1 cellular context compared by ENCODE assay signal in the genomic region with DNA sequence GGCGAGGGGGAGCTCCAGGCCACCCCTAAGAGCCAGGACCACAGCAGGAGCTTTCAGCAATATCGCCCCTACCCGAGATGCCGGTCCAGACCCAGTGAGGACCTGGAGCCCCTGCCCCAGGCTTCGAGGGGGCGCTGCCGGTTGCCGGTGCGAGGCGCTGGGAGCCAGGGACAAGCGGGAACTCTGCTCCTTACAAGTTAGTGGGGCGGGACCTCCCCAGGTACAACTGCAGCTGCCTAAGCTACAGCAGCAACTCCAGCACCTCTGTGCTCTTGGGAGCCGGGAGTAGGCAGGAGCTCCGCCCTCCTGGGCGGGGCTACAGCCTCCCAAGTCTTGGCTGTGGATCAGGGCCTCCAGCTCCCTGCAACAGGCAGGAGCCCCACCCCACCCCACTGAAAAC.
TF ChIP-seq lines count a peak whose summit lies in the region.

No MANE protein-coding gene starts in this region.

TF ChIP-seq in HCT116, 20 proteins besides CTCF, POLR2A, EP300 and RAD21 (continued from another document):
- TF ChIP-seq, protein P1, sequence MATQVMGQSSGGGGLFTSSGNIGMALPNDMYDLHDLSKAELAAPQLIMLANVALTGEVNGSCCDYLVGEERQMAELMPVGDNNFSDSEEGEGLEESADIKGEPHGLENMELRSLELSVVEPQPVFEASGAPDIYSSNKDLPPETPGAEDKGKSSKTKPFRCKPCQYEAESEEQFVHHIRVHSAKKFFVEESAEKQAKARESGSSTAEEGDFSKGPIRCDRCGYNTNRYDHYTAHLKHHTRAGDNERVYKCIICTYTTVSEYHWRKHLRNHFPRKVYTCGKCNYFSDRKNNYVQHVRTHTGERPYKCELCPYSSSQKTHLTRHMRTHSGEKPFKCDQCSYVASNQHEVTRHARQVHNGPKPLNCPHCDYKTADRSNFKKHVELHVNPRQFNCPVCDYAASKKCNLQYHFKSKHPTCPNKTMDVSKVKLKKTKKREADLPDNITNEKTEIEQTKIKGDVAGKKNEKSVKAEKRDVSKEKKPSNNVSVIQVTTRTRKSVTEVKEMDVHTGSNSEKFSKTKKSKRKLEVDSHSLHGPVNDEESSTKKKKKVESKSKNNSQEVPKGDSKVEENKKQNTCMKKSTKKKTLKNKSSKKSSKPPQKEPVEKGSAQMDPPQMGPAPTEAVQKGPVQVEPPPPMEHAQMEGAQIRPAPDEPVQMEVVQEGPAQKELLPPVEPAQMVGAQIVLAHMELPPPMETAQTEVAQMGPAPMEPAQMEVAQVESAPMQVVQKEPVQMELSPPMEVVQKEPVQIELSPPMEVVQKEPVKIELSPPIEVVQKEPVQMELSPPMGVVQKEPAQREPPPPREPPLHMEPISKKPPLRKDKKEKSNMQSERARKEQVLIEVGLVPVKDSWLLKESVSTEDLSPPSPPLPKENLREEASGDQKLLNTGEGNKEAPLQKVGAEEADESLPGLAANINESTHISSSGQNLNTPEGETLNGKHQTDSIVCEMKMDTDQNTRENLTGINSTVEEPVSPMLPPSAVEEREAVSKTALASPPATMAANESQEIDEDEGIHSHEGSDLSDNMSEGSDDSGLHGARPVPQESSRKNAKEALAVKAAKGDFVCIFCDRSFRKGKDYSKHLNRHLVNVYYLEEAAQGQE (IDR thresholded peaks at IDR 0.05; ENCODE audit: low read depth), result no peak
- TF ChIP-seq, protein P2, sequence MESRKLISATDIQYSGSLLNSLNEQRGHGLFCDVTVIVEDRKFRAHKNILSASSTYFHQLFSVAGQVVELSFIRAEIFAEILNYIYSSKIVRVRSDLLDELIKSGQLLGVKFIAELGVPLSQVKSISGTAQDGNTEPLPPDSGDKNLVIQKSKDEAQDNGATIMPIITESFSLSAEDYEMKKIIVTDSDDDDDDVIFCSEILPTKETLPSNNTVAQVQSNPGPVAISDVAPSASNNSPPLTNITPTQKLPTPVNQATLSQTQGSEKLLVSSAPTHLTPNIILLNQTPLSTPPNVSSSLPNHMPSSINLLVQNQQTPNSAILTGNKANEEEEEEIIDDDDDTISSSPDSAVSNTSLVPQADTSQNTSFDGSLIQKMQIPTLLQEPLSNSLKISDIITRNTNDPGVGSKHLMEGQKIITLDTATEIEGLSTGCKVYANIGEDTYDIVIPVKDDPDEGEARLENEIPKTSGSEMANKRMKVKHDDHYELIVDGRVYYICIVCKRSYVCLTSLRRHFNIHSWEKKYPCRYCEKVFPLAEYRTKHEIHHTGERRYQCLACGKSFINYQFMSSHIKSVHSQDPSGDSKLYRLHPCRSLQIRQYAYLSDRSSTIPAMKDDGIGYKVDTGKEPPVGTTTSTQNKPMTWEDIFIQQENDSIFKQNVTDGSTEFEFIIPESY (IDR thresholded peaks at IDR 0.05; ENCODE audit: extremely low read depth, insufficient replicate concordance, low read length), result no peak
- TF ChIP-seq YY1 (IDR thresholded peaks at IDR 0.05; ENCODE audit: extremely low read depth, insufficient replicate concordance, low read depth, low read length) (no peak), ELF1 (IDR thresholded peaks at IDR 0.05; ENCODE audit: borderline replicate concordance, low read depth) (no peak)
